ENCODE assay signal across 25 cellular contexts in the genomic region with DNA sequence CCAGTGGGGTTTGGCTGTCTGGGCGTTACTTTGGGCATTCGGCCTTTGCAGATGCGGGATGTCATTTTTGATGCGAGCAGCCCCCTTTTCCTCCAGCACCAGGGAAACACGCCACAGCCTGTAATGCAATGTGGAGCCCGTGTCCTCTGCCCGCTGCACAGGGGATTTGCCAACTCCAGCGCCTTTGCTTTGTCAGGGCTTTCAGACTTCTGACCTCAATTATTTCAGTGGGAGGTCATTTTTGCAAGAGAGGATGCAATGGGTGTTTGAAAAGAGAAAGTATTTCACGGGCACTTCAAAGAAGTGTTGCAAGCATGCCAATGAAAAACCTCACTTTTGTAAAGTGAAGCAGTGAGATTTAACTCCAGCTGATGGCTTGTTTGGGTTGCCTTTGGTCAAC. TPM values are rescaled to one million over a fixed set of nuclear protein-coding genes. Genes with fewer than 3 reads are reported as not detected.
DNase-seq lines count a peak whose midpoint lies in the region; ATAC-seq and TF ChIP-seq lines count a peak whose summit lies in the region.
"Had no signal": no experiment of that assay in that cellular context is flagged by ENCODE, and none has a peak within 500 bp of the region (broad histone marks: within the 10 kb centered on the region; RNA-seq: fewer than 3 reads in every experiment).

No MANE protein-coding gene starts in this region.

- H3K4me3 ChIP-seq in AG10803 (ENCODE audit: low read length) (no peak overlapping the region), astrocyte of the cerebellum (ENCODE audit: low read depth, low read length) (no peak overlapping the region), neutrophil (ENCODE audit: low read depth in 1 of 2, low read length in 1 of 2) (peak overlapping the region in 1 of 2 experiments; percentile 24)
- H3K4me3 ChIP-seq: GM23248, neural progenitor cell, thoracic aorta, vagina had no signal

- peaks cover 47 to 57% of the 10 kb centered on the region in 2 experiments for H3K4me1 ChIP-seq in neutrophil (ENCODE audit: control insufficient read depth in 1 of 2, insufficient read depth in 1 of 2, low read depth in 1 of 2, low read length in 1 of 2)
- H3K4me1 ChIP-seq: neural progenitor cell, vagina had no signal

- H3K9me3 Mint-ChIP-seq in activated naive CD4-positive, alpha-beta T cell treated with anti-CD3 and anti-CD28 coated beads for 36 hours = no peaks in the 10 kb centered on the region
- H3K9me3 Mint-ChIP-seq: activated naive CD4-positive, alpha-beta T cell treated with anti-CD3 and anti-CD28 coated beads, Interleukin-2, amount 10 ng/mL, durations not matched to agents 7 days and 5 days; WTC11 had no signal

- in situ Hi-C loops in astrocyte of the cerebellum (cut with HindIII; ENCODE audit: low sequenced_read_pairs) = no loop called here

- H3K27ac ChIP-seq in neutrophil = peak overlapping the region; percentile 90
- H3K27ac ChIP-seq: GM23248, neural progenitor cell, thoracic aorta, vagina had no signal

- H3K27ac Mint-ChIP-seq in activated naive CD4-positive, alpha-beta T cell treated with anti-CD3 and anti-CD28 coated beads for 36 hours = no peak overlapping the region
- H3K27ac Mint-ChIP-seq: activated CD8-positive, alpha-beta memory T cell treated with anti-CD3 and anti-CD28 coated beads, Interleukin-2, amount 10 ng/mL, durations not matched to agents 7 days and 5 days; activated naive CD4-positive, alpha-beta T cell treated with anti-CD3 and anti-CD28 coated beads, Interleukin-2, amount 10 ng/mL, durations not matched to agents 7 days and 5 days; CD8-positive, alpha-beta memory T cell; neural progenitor cell; WTC11 had no signal

- CTCF ChIA-PET in activated naive CD4-positive, alpha-beta T cell treated with anti-CD3 and anti-CD28 coated beads for 36 hours (lab: Charles Lee) = no interaction called here

- DNase-seq in AG10803 (ENCODE audit: low read depth) (peak; percentile 44), MV-4-11 (lab: John Stamatoyannopoulos, UW) (peak; percentile 51), astrocyte of the cerebellum (ENCODE audit: low read depth) (peak; percentile 15)
- no peak for DNase-seq in activated naive CD4-positive, alpha-beta T cell treated with anti-CD3 and anti-CD28 coated beads for 36 hours
- DNase-seq: activated naive CD4-positive, alpha-beta T cell treated with anti-CD3 and anti-CD28 coated beads, Interleukin-2, amount 10 ng/mL, durations not matched to agents 7 days and 5 days; amygdala; CD8-positive, alpha-beta memory T cell; effector CD8-positive, alpha-beta T cell; GM23248; left cardiac atrium; mesenchymal stem cell; NCI-H1092 treated with DMSO at 0.1 percent for 48 hours; NCI-H187 treated with DMSO at 0.1 percent for 48 hours; NCI-H526 treated with DMSO at 0.1 percent for 48 hours; stimulated activated naive CD4-positive, alpha-beta T cell treated with Interleukin-2 at 50 U/mL for 16 hours; T-helper 9 cell had no signal

- intact Hi-C loops in activated naive CD4-positive, alpha-beta T cell treated with anti-CD3 and anti-CD28 coated beads for 36 hours (cut with micrococcal nuclease) = no loop called here

- H3K9me3 ChIP-seq in neutrophil = no peaks in the 10 kb centered on the region
- H3K9me3 ChIP-seq: thoracic aorta, vagina had no signal

- no peaks in the 10 kb centered on the region for H3K36me3 Mint-ChIP-seq in activated naive CD4-positive, alpha-beta T cell treated with anti-CD3 and anti-CD28 coated beads for 36 hours (ENCODE audit: low read depth)
- H3K36me3 Mint-ChIP-seq: activated CD8-positive, alpha-beta memory T cell treated with anti-CD3 and anti-CD28 coated beads, Interleukin-2, amount 10 ng/mL, durations not matched to agents 7 days and 5 days; activated naive CD4-positive, alpha-beta T cell treated with anti-CD3 and anti-CD28 coated beads, Interleukin-2, amount 10 ng/mL, durations not matched to agents 7 days and 5 days; CD8-positive, alpha-beta memory T cell; WTC11 had no signal

- H3K4me1 Mint-ChIP-seq in activated naive CD4-positive, alpha-beta T cell treated with anti-CD3 and anti-CD28 coated beads for 36 hours (ENCODE audit: low read depth) = no peaks in the 10 kb centered on the region

- TF ChIP-seq CTCF in AG10803 (conservative IDR thresholded peaks at IDR 0.05; ENCODE audit: low read length) (no peak), astrocyte of the cerebellum (IDR thresholded peaks at IDR 0.05; ENCODE audit: low read depth, low read length, missing control alignments) (no peak), neutrophil (IDR thresholded peaks at IDR 0.05) (no peak)

- H3K36me3 ChIP-seq in neutrophil = no peaks in the 10 kb centered on the region
- H3K36me3 ChIP-seq: neural progenitor cell, thoracic aorta, vagina had no signal

- H3K27me3 ChIP-seq in neutrophil = no peaks in the 10 kb centered on the region
- H3K27me3 ChIP-seq: neural progenitor cell, vagina had no signal

- ATAC-seq in GM21576 (IDR thresholded peaks at IDR 0.05; ENCODE audit: unreplicated experiment) (no peak), HG03039 (IDR thresholded peaks at IDR 0.05; ENCODE audit: unreplicated experiment) (no peak), HG02840 (IDR thresholded peaks at IDR 0.05; ENCODE audit: low FRiP score, unreplicated experiment) (no peak)
- ATAC-seq: left cardiac atrium, WTC11 had no signal

- no peak overlapping the region for H3K4me3 Mint-ChIP-seq in activated naive CD4-positive, alpha-beta T cell treated with anti-CD3 and anti-CD28 coated beads for 36 hours
- H3K4me3 Mint-ChIP-seq: activated CD8-positive, alpha-beta memory T cell treated with anti-CD3 and anti-CD28 coated beads, Interleukin-2, amount 10 ng/mL, durations not matched to agents 7 days and 5 days; activated naive CD4-positive, alpha-beta T cell treated with anti-CD3 and anti-CD28 coated beads, Interleukin-2, amount 10 ng/mL, durations not matched to agents 7 days and 5 days; CD8-positive, alpha-beta memory T cell; neural progenitor cell; WTC11 had no signal

- no peaks in the 10 kb centered on the region for H3K27me3 Mint-ChIP-seq in activated naive CD4-positive, alpha-beta T cell treated with anti-CD3 and anti-CD28 coated beads for 36 hours (ENCODE audit: low read depth)

RNA-seq across cellular contexts. Expression of a gene that starts 11.5 kb away (rescaled TPM):
- not detected for total RNA-seq in activated naive CD4-positive, alpha-beta T cell treated with anti-CD3 and anti-CD28 coated beads for 36 hours
